ENCODE assay signal across 21 cellular contexts in the genomic region with DNA sequence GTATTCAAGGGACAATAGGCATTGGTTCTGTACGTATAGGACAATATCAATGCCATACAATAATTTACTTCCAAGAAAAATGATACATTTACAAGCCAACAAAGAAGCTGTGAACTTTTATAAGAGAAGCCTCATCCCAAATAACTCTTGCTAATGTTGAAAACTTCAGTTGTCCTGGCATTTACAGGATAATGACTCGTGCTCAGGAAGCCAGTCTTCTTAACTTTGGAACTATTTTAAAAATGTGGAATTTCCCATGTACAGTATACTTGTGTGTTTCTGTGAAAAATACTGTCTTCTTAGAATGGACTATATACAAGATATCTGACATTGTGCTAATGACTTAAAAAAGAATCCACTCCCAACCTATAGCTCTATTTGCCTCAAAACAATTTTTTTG.
DNase-seq lines count a peak whose midpoint lies in the region; ATAC-seq and TF ChIP-seq lines count a peak whose summit lies in the region.
"Had no signal": no experiment of that assay in that cellular context is flagged by ENCODE, and none has a peak within 500 bp of the region (broad histone marks: within the 10 kb centered on the region; RNA-seq: fewer than 3 reads in every experiment).

No MANE protein-coding gene starts in this region.

- no peaks in the 10 kb centered on the region for H3K27me3 ChIP-seq in neuron (ENCODE audit: insufficient read depth, low read length)
- H3K27me3 ChIP-seq: BLaER1 had no signal

- TF ChIP-seq CTCF in fibroblast of the aortic adventitia (IDR thresholded peaks at IDR 0.05; ENCODE audit: insufficient read depth, low read length), result no peak
- TF ChIP-seq CTCF in osteocyte (IDR thresholded peaks at IDR 0.05), result no peak

- DNase-seq in NCI-H226, result peak; percentile 35
- peak; percentile 25 for DNase-seq in astrocyte of the hippocampus (ENCODE audit: low read depth, low spot score)
- DNase-seq in fibroblast of the aortic adventitia (ENCODE audit: low read depth), result peak; percentile 12
- no peak for DNase-seq in activated CD4-positive, alpha-beta T cell treated with anti-CD3 and anti-CD28 coated beads for 48 hours
- DNase-seq in osteocyte (ENCODE audit: extremely low spot score, unreplicated experiment), result no peak
- no peak for DNase-seq in effector CD4-positive, alpha-beta T cell
- DNase-seq: CD4-positive, alpha-beta memory T cell; Kasumi-1; MM.1S; NCI-H1048; NCI-H1436 treated with DMSO at 0.1 percent for 48 hours; NCI-H1930; NCI-H524 treated with DMSO at 0.1 percent for 48 hours; NCI-H82; Right ventricle myocardium superior had no signal

- H3K27ac Mint-ChIP-seq in osteocyte (ENCODE audit: unreplicated experiment), result no peak overlapping the region
- H3K27ac Mint-ChIP-seq: CD4-positive, alpha-beta memory T cell; GM23338 had no signal

- H3K9me3 ChIP-seq in neuron (ENCODE audit: low read length), result peaks cover 2% of the 10 kb centered on the region

- no peaks in the 10 kb centered on the region for H3K36me3 ChIP-seq in neuron (ENCODE audit: insufficient read depth, low read length)
- H3K36me3 ChIP-seq: BLaER1 had no signal

- peaks cover 9% of the 10 kb centered on the region for H3K27me3 Mint-ChIP-seq in osteocyte (ENCODE audit: unreplicated experiment)
- H3K27me3 Mint-ChIP-seq: CD4-positive, alpha-beta memory T cell had no signal

- H3K36me3 Mint-ChIP-seq in osteocyte (ENCODE audit: unreplicated experiment), result no peaks in the 10 kb centered on the region
- H3K36me3 Mint-ChIP-seq: CD4-positive, alpha-beta memory T cell had no signal

- ATAC-seq in GM21529 (IDR thresholded peaks at IDR 0.05; ENCODE audit: unreplicated experiment), result no peak
- ATAC-seq: GM23338, HCT116 had no signal

- peak overlapping the region; percentile 18 for H2AFZ ChIP-seq in neuron (ENCODE audit: low read depth, low read length)

- peaks cover 4% of the 10 kb centered on the region for H3K4me1 ChIP-seq in neuron (ENCODE audit: insufficient read depth, low read length)

- H3K9me3 Mint-ChIP-seq in osteocyte (ENCODE audit: unreplicated experiment), result peaks cover 7% of the 10 kb centered on the region

- H3K4me3 ChIP-seq in fibroblast of the aortic adventitia (ENCODE audit: low read depth, low read length) (no peak overlapping the region), neuron (ENCODE audit: low read length) (no peak overlapping the region)
- H3K4me3 ChIP-seq: BLaER1, GM23338, SK-N-MC had no signal

- H3K4me3 Mint-ChIP-seq in osteocyte (ENCODE audit: unreplicated experiment), result no peak overlapping the region
- H3K4me3 Mint-ChIP-seq: CD4-positive, alpha-beta memory T cell; GM23338 had no signal

- peaks cover 14% of the 10 kb centered on the region for H3K4me1 Mint-ChIP-seq in osteocyte (ENCODE audit: unreplicated experiment)
- H3K4me1 Mint-ChIP-seq: CD4-positive, alpha-beta memory T cell had no signal

Comparison
In these comparisons a context has a peak if more than half of its experiments do, and no peak if none do; other contexts are left out.
1. DNase-seq: peak in NCI-H226 (single experiment), astrocyte of the hippocampus (single experiment) and fibroblast of the aortic adventitia (single experiment); none in activated CD4-positive, alpha-beta T cell treated with anti-CD3 and anti-CD28 coated beads for 48 hours (single experiment), osteocyte (single experiment) and effector CD4-positive, alpha-beta T cell (single experiment).